26 cellular contexts compared by ENCODE assay signal in the genomic region with DNA sequence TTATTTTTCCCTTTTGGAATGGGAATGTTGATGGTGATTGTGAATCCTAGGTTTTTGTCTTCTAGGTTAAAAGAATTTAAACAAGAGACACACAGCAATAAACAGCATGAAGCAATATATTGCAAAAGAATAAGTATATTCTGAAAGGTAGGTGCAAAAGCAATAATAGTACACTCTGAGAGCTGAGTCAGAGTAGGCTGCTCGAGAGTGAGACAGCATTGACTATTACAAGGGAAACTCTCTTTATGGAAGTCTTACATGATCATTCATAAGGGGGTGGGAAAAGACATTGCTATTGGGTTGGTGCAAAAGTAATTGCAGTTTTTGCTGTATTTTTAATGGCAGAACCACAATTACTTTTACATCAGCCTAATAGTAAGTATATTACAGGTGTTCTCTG.
"Had no signal": no experiment of that assay in that cellular context is flagged by ENCODE, and none has a peak within 500 bp of the region (broad histone marks: within the 10 kb centered on the region; RNA-seq: fewer than 3 reads in every experiment).

No MANE protein-coding gene starts in this region.

- H3K9me3 Mint-ChIP-seq: naive thymus-derived CD4-positive, alpha-beta T cell; nephron; neural progenitor cell; stimulated activated naive CD8-positive, alpha-beta T cell treated with anti-CD3 and anti-CD28 coated beads, Interleukin-15, amount 100 ng/mL, for 72 hours had no signal

- H3K27me3 ChIP-seq: gastroesophageal sphincter, heart left ventricle, hepatocyte, left lung, neural progenitor cell, right lobe of liver, transverse colon, upper lobe of right lung, uterus had no signal

- ATAC-seq: esophagus mucosa; gastroesophageal sphincter; heart left ventricle; left cardiac atrium; left lung; naive thymus-derived CD4-positive, alpha-beta T cell; right lobe of liver; stimulated activated naive B cell treated with anti-CD40 and anti-IgM and Interleukin-4, amounts not matched to agents 10 μg/mL and 1 μg/mL and 100 μg/mL, for 72 hours; stimulated activated naive CD8-positive, alpha-beta T cell treated with anti-CD3 and anti-CD28 coated beads, Interleukin-15, amount 100 ng/mL, for 72 hours; upper lobe of right lung had no signal

- H3K4me3 Mint-ChIP-seq: naive thymus-derived CD4-positive, alpha-beta T cell; nephron; neural progenitor cell; stimulated activated naive B cell treated with anti-CD40 and anti-IgM and Interleukin-4, amounts not matched to agents 10 μg/mL and 1 μg/mL and 100 μg/mL, for 72 hours; stimulated activated naive CD8-positive, alpha-beta T cell treated with anti-CD3 and anti-CD28 coated beads, Interleukin-15, amount 100 ng/mL, for 72 hours had no signal

- H3K4me1 ChIP-seq: gastroesophageal sphincter, heart left ventricle, left lung, neural progenitor cell, parathyroid adenoma, right lobe of liver, suprapubic skin, transverse colon, upper lobe of right lung, uterus had no signal

- H3K4me1 Mint-ChIP-seq: naive thymus-derived CD4-positive, alpha-beta T cell; nephron; neural progenitor cell; stimulated activated naive B cell treated with anti-CD40 and anti-IgM and Interleukin-4, amounts not matched to agents 10 μg/mL and 1 μg/mL and 100 μg/mL, for 72 hours; stimulated activated naive CD8-positive, alpha-beta T cell treated with anti-CD3 and anti-CD28 coated beads, Interleukin-15, amount 100 ng/mL, for 72 hours had no signal

- DNase-seq: dorsolateral prefrontal cortex; effector CD4-positive, alpha-beta T cell; heart left ventricle; left cardiac atrium; left lung; mesendoderm; midbrain; naive thymus-derived CD4-positive, alpha-beta T cell; right lobe of liver; small intestine; stimulated activated CD4-positive, alpha-beta T cell treated with anti-CD3 and anti-CD28 coated beads, Interleukin-15, amount 100 ng/mL, for 24 hours; stimulated activated CD4-positive, alpha-beta T cell treated with anti-CD3 and anti-CD28 coated beads, Interleukin-2, amount 100 ng/mL, for 48 hours; stimulated activated naive B cell treated with anti-CD40 and anti-IgM and Interleukin-4, amounts not matched to agents 10 μg/mL and 1 μg/mL and 100 μg/mL, for 72 hours; stimulated activated naive CD8-positive, alpha-beta T cell treated with anti-CD3 and anti-CD28 coated beads, Interleukin-15, amount 100 ng/mL, for 72 hours; transverse colon; upper lobe of right lung; uterus had no signal

- H3K36me3 Mint-ChIP-seq: neural progenitor cell; stimulated activated naive B cell treated with anti-CD40 and anti-IgM and Interleukin-4, amounts not matched to agents 10 μg/mL and 1 μg/mL and 100 μg/mL, for 72 hours had no signal

- H3K27me3 Mint-ChIP-seq: progenitor cell of endocrine pancreas had no signal

- H3K27ac Mint-ChIP-seq: naive thymus-derived CD4-positive, alpha-beta T cell; nephron; neural progenitor cell; progenitor cell of endocrine pancreas; stimulated activated naive B cell treated with anti-CD40 and anti-IgM and Interleukin-4, amounts not matched to agents 10 μg/mL and 1 μg/mL and 100 μg/mL, for 72 hours; stimulated activated naive CD8-positive, alpha-beta T cell treated with anti-CD3 and anti-CD28 coated beads, Interleukin-15, amount 100 ng/mL, for 72 hours had no signal

- H3K27ac ChIP-seq: dorsolateral prefrontal cortex, epithelial cell of prostate, gastroesophageal sphincter, heart left ventricle, hepatocyte, left lung, neural progenitor cell, parathyroid adenoma, right lobe of liver, suprapubic skin, transverse colon, upper lobe of right lung, uterus had no signal
